ENCODE assay signal across 1 cellular context in genomic region chrX:54530358-54530900, GRCh38.
TF ChIP-seq lines count a peak whose summit lies in the region.

No MANE protein-coding gene starts in this region.

TF ChIP-seq in A549, 52 proteins besides CTCF, POLR2A, EP300 and RAD21 (continued from another document):
- TF ChIP-seq REST (IDR thresholded peaks at IDR 0.05) (no peak), ZSCAN20 (CRISPR knock-in tag; IDR thresholded peaks at IDR 0.05) (no peak), KDM5A (IDR thresholded peaks at IDR 0.05) (no peak), ZNF302 (CRISPR knock-in tag; IDR thresholded peaks at IDR 0.05) (no peak), CEBPB (IDR thresholded peaks at IDR 0.05) (no peak), HOXA7 (CRISPR knock-in tag; IDR thresholded peaks at IDR 0.05) (no peak)
